Comparison of ENCODE assay signal across 23 cellular contexts in the genomic region with DNA sequence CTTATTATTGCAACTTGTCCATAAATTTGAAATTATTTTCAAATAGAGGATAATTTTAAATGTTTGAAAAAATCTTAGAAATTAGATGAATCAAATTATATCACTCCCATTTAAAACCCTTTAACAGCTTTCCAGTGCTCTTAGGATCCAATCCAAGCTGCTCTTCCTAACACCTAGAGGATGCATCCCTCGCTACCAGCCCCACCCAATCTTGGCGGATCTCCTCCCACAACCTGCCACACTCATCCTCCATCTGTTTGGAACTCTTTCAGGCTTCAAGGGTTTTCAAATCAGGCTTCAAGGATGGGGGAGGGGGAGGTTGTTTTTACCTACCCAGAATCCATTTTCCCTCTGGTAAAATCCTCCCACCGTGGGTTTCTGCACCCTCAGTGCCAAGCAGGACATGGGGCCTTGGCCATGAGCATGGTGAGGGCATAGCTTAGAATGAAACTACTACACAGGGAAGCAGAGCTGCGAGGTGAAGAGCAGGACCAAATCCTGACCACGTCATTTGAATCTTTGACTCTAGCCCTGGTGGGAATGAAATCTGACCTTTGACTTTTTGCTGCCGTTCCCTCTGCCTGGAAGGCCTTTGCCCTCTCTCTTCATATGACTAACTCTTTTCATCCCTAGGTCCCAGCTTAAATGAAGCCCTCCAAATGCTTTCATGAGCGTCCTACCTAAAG.
DNase-seq lines count a peak whose midpoint lies in the region; ATAC-seq and TF ChIP-seq lines count a peak whose summit lies in the region.
"Had no signal": no experiment of that assay in that cellular context is flagged by ENCODE, and none has a peak within 500 bp of the region (broad histone marks: within the 10 kb centered on the region; RNA-seq: fewer than 3 reads in every experiment).

No MANE protein-coding gene starts in this region.

- H3K4me1 Mint-ChIP-seq in GM23338 (peaks cover 11% of the 10 kb centered on the region), glutamatergic neuron (ENCODE audit: low read depth, unreplicated experiment) (peaks cover 18% of the 10 kb centered on the region)
- H3K4me1 Mint-ChIP-seq: activated naive CD8-positive, alpha-beta T cell treated with anti-CD3 and anti-CD28 coated beads, Interleukin-2, amount 10 ng/mL, durations not matched to agents 7 days and 5 days; CD14-positive monocyte had no signal

- no peak for TF ChIP-seq CTCF in GM23338 (conservative IDR thresholded peaks at IDR 0.05; ENCODE audit: low read depth in 2 of 2)
- no peak for TF ChIP-seq CTCF in glutamatergic neuron (IDR thresholded peaks at IDR 0.05; ENCODE audit: partially characterized antibody, unreplicated experiment)
- no peak for TF ChIP-seq CTCF in esophagus muscularis mucosa (IDR thresholded peaks at IDR 0.05)

- no peak overlapping the region for H3K23ac ChIP-seq in neuronal stem cell (ENCODE audit: low read depth, low read length, poor library complexity)

- H3K27me3 ChIP-seq in GM23338 (ENCODE audit: insufficient read depth): no peaks in the 10 kb centered on the region
- H3K27me3 ChIP-seq in neuronal stem cell (ENCODE audit: control insufficient read depth in 3 of 3, insufficient read depth in 3 of 3, low read depth in 1 of 3, low read length in 3 of 3): no peaks in the 10 kb centered on the region
- no peaks in the 10 kb centered on the region for H3K27me3 ChIP-seq in esophagus muscularis mucosa
- H3K27me3 ChIP-seq: Peyer's patch, SJCRH30 had no signal

- H2BK15ac ChIP-seq in neuronal stem cell (ENCODE audit: low read length): no peak overlapping the region

- H3K9me2 ChIP-seq in GM23338 (ENCODE audit: insufficient read depth): no peaks in the 10 kb centered on the region; the same call in 1 of the 2 replicates

- no peaks in the 10 kb centered on the region for H3K79me1 ChIP-seq in neuronal stem cell (ENCODE audit: low read depth, low read length)

- WGBS in neuronal stem cell (ENCODE audit: extremely low coverage in 2 of 2, insufficient read length in 2 of 2, insufficient replicate concordance in 1 of 2), 2 donors: no CpG with 5 or more reads among the region's 7 CpGs
- 77% methylated on average over 7 of the region's 7 CpGs for WGBS in esophagus muscularis mucosa

- H3K4me2 ChIP-seq in GM23338 (no peak overlapping the region), neuronal stem cell (ENCODE audit: insufficient read depth, low read length, poor library complexity, severe bottlenecking) (no peak overlapping the region)

- no peaks in the 10 kb centered on the region for H3K79me2 ChIP-seq in GM23338 (replicated peaks; ENCODE audit: insufficient read depth)

- H3K4me3 Mint-ChIP-seq in GM23338 (no peak overlapping the region), glutamatergic neuron (ENCODE audit: unreplicated experiment) (peak overlapping the region; percentile 15)
- H3K4me3 Mint-ChIP-seq: activated naive CD8-positive, alpha-beta T cell treated with anti-CD3 and anti-CD28 coated beads, Interleukin-2, amount 10 ng/mL, durations not matched to agents 7 days and 5 days; CD14-positive monocyte; stimulated activated naive CD8-positive, alpha-beta T cell treated with anti-CD3 and anti-CD28 coated beads, Interleukin-15, Interleukin-2, amounts not matched to agents 100 ng/mL and 50 ng/mL, for 24 hours had no signal

- ATAC-seq in GM23338 (no peak; the same call in 2 of the 3 replicates), GM21723 (IDR thresholded peaks at IDR 0.05; ENCODE audit: unreplicated experiment) (no peak)
- ATAC-seq: left ventricle myocardium superior, sciatic nerve had no signal

- H3K9ac ChIP-seq in neuronal stem cell (ENCODE audit: low read depth, low read length, poor library complexity): no peak overlapping the region

- H3K27ac ChIP-seq in GM23338 (ENCODE audit: low read depth) (no peak overlapping the region), neuronal stem cell (replicated peaks; ENCODE audit: low read length) (no peak overlapping the region), esophagus muscularis mucosa (replicated peaks in 1 of 4) (no peak overlapping the region)
- H3K27ac ChIP-seq: epithelial cell of prostate, SJCRH30 had no signal

- H2AFZ ChIP-seq in GM23338 (peak overlapping the region; percentile 53; the same call in 1 of the 2 replicates), neuronal stem cell (ENCODE audit: low read length) (peak overlapping the region; percentile 56)

- H3K9me3 Mint-ChIP-seq in GM23338 (no peaks in the 10 kb centered on the region; the same call in 2 of the 3 replicates), glutamatergic neuron (ENCODE audit: unreplicated experiment) (no peaks in the 10 kb centered on the region)
- H3K9me3 Mint-ChIP-seq: activated naive CD8-positive, alpha-beta T cell treated with anti-CD3 and anti-CD28 coated beads, Interleukin-2, amount 10 ng/mL, durations not matched to agents 7 days and 5 days; stimulated activated naive CD8-positive, alpha-beta T cell treated with anti-CD3 and anti-CD28 coated beads, Interleukin-15, Interleukin-2, amounts not matched to agents 100 ng/mL and 50 ng/mL, for 24 hours had no signal

- H4K91ac ChIP-seq in neuronal stem cell (ENCODE audit: low read depth, low read length, poor library complexity): no peak overlapping the region

- H3K36me3 Mint-ChIP-seq in GM23338 (ENCODE audit: low read depth) (no peaks in the 10 kb centered on the region; the same call in 2 of the 3 replicates), glutamatergic neuron (ENCODE audit: unreplicated experiment) (no peaks in the 10 kb centered on the region)
- H3K36me3 Mint-ChIP-seq: activated naive CD8-positive, alpha-beta T cell treated with anti-CD3 and anti-CD28 coated beads, Interleukin-2, amount 10 ng/mL, durations not matched to agents 7 days and 5 days; CD14-positive monocyte had no signal

- peak overlapping the region; percentile 58 for H2BK12ac ChIP-seq in neuronal stem cell (ENCODE audit: low read length)

- TF ChIP-seq POLR2A in esophagus muscularis mucosa (IDR thresholded peaks at IDR 0.05; ENCODE audit: low read depth): no peak

- no peak overlapping the region for H2BK5ac ChIP-seq in neuronal stem cell (ENCODE audit: low read length)

- H3K4me3 ChIP-seq in GM23338: no peak overlapping the region
- H3K4me3 ChIP-seq in neuronal stem cell (ENCODE audit: low read length in 2 of 2): no peak overlapping the region
- H3K4me3 ChIP-seq in esophagus muscularis mucosa: no peak overlapping the region
- H3K4me3 ChIP-seq: SJCRH30 had no signal

- TF ChIP-seq EP300 in esophagus muscularis mucosa (IDR thresholded peaks at IDR 0.05): no peak

- DNase-seq in GM23338 (ENCODE audit: low spot score): peak; percentile 15
- DNase-seq in NCI-H524 (lab: John Stamatoyannopoulos, UW): peak; percentile 87 to 94
- DNase-seq in glutamatergic neuron: no peak
- DNase-seq in neuronal stem cell (ENCODE audit: low spot score): no peak
- DNase-seq in stimulated activated CD4-positive, alpha-beta T cell treated with anti-CD3 and anti-CD28 coated beads, Interleukin-1b, Interleukin-23, amount 100 ng/mL, for 48 hours: no peak
- DNase-seq in NCI-H1694 (lab: John Stamatoyannopoulos, UW): no peak
- no peak for DNase-seq in esophagus muscularis mucosa (ENCODE audit: extremely low spot score)
- DNase-seq: activated CD4-positive, alpha-beta T cell treated with anti-CD3 and anti-CD28 coated beads for 1 hour; activated effector memory CD4-positive, alpha-beta T cell treated with anti-CD3 and anti-CD28 coated beads, Interleukin-2, amount 50 U/mL, for 16 hours; activated naive CD8-positive, alpha-beta T cell treated with anti-CD3 and anti-CD28 coated beads, Interleukin-2, amount 10 ng/mL, durations not matched to agents 7 days and 5 days; cerebellar nuclear complex; left ventricle myocardium superior; NCI-H1092 treated with DMSO at 0.1 percent for 48 hours; NCI-H2029 treated with DMSO at 0.1 percent for 48 hours; Peyer's patch; SJCRH30; stimulated activated CD4-positive, alpha-beta T cell treated with anti-CD3 and anti-CD28 coated beads, Interleukin-15, amount 100 ng/mL, for 24 hours; T-helper 1 cell had no signal

- no peaks in the 10 kb centered on the region for H3F3A ChIP-seq in GM23338 (replicated peaks; ENCODE audit: low read depth)

- H3K27ac Mint-ChIP-seq in GM23338 (no peak overlapping the region), glutamatergic neuron (ENCODE audit: unreplicated experiment) (peak overlapping the region; percentile 9)
- H3K27ac Mint-ChIP-seq: activated naive CD8-positive, alpha-beta T cell treated with anti-CD3 and anti-CD28 coated beads, Interleukin-2, amount 10 ng/mL, durations not matched to agents 7 days and 5 days; CD14-positive monocyte; stimulated activated naive CD8-positive, alpha-beta T cell treated with anti-CD3 and anti-CD28 coated beads, Interleukin-15, Interleukin-2, amounts not matched to agents 100 ng/mL and 50 ng/mL, for 24 hours had no signal

- H3K9me3 ChIP-seq in neuronal stem cell (replicated peaks in 1 of 2; ENCODE audit: control insufficient read depth in 2 of 2, insufficient read depth in 1 of 2, low read depth in 1 of 2, low read length in 2 of 2) (no peaks in the 10 kb centered on the region), esophagus muscularis mucosa (no peaks in the 10 kb centered on the region)
- H3K9me3 ChIP-seq: Peyer's patch, SJCRH30 had no signal

- H4K8ac ChIP-seq in neuronal stem cell (ENCODE audit: low read depth, low read length): no peak overlapping the region

- H2BK120ac ChIP-seq in neuronal stem cell (ENCODE audit: low read depth, low read length): no peak overlapping the region

- intact Hi-C loops in esophagus muscularis mucosa (cut with DNase I): no loop called here

- no peaks in the 10 kb centered on the region for H4K20me1 ChIP-seq in GM23338 (replicated peaks; ENCODE audit: insufficient read depth)

- no peak overlapping the region for H3K14ac ChIP-seq in neuronal stem cell (ENCODE audit: low read length)

- no peak overlapping the region for H3K18ac ChIP-seq in neuronal stem cell (ENCODE audit: low read length)

- H3K36me3 ChIP-seq in GM23338 (ENCODE audit: insufficient read depth) (no peaks in the 10 kb centered on the region), neuronal stem cell (replicated peaks in 1 of 2; ENCODE audit: control insufficient read depth in 2 of 2, insufficient read depth in 2 of 2, low read length in 2 of 2) (no peaks in the 10 kb centered on the region), esophagus muscularis mucosa (no peaks in the 10 kb centered on the region)
- H3K36me3 ChIP-seq: Peyer's patch, SJCRH30 had no signal

- no peak overlapping the region for H2AK5ac ChIP-seq in neuronal stem cell (ENCODE audit: low read depth, low read length)

- peaks cover 5% of the 10 kb centered on the region; the same call in 1 of the 2 replicates for H3K4me1 ChIP-seq in GM23338 (ENCODE audit: insufficient read depth)
- peaks cover 4 to 5% of the 10 kb centered on the region in 2 donors for H3K4me1 ChIP-seq in neuronal stem cell (ENCODE audit: control insufficient read depth in 2 of 2, insufficient read depth in 1 of 2, low read depth in 1 of 2, low read length in 2 of 2)
- H3K4me1 ChIP-seq in esophagus muscularis mucosa: peaks cover 0 to 14% (median 6%) of the 10 kb centered on the region in 4 donors
- H3K4me1 ChIP-seq: Peyer's patch had no signal

- no peak overlapping the region for H3K4ac ChIP-seq in neuronal stem cell (ENCODE audit: low read length)

- H3K27me3 Mint-ChIP-seq in GM23338 (ENCODE audit: insufficient read depth, low read depth, poor library complexity) (no peaks in the 10 kb centered on the region), glutamatergic neuron (ENCODE audit: unreplicated experiment) (no peaks in the 10 kb centered on the region)

TF ChIP-seq in GM23338, 12 proteins besides CTCF, POLR2A, EP300 and RAD21 (continues in another document):
- no peak for TF ChIP-seq STAT1 (IDR thresholded peaks at IDR 0.05; ENCODE audit: unreplicated experiment)

Comparison
In these comparisons a context has a peak if more than half of its experiments do, and no peak if none do; other contexts are left out.
1. DNase-seq: peak in GM23338 (single experiment) and NCI-H524 (2 of 2); none in glutamatergic neuron (single experiment), neuronal stem cell (single experiment), stimulated activated CD4-positive, alpha-beta T cell treated with anti-CD3 and anti-CD28 coated beads, Interleukin-1b, Interleukin-23, amount 100 ng/mL, for 48 hours (single experiment), NCI-H1694 (single experiment) and esophagus muscularis mucosa (single experiment).